In the genomic region with DNA sequence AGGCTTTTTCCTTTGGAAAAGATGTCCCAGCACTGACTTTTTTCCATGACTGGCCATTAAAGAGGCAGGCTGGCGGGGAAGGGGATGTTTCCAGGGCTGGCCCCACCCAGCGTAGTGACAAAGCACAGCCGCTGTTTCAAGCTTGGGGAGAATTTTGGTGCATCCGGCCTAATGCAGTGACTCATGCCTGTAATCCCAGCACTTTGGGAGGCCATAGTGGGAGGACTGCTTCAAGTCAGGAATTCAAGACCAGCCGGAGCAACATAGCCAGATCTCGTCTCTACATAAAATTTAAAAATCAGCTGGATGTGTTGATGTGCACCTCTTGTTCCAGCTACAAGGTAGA, we compare ENCODE assay signal across 20 cellular contexts.
DNase-seq lines count a peak whose midpoint lies in the region; ATAC-seq, FAIRE-seq and TF ChIP-seq lines count a peak whose summit lies in the region.
"Had no signal": no experiment of that assay in that cellular context is flagged by ENCODE, and none has a peak within 500 bp of the region (broad histone marks: within the 10 kb centered on the region; RNA-seq: fewer than 3 reads in every experiment).

No MANE protein-coding gene starts in this region.

- H3K4me1 ChIP-seq in esophagus muscularis mucosa (no peaks in the 10 kb centered on the region), HepG2 (ENCODE audit: insufficient read depth, low read length) (peaks cover 78% of the 10 kb centered on the region)
- H3K4me1 ChIP-seq: prostate gland, upper lobe of left lung had no signal

- H3K79me2 ChIP-seq in HepG2 (ENCODE audit: insufficient read depth, low read length): no peaks in the 10 kb centered on the region

- no peak overlapping the region for H3K9ac ChIP-seq in HepG2 (ENCODE audit: insufficient read depth, low read depth, low read length)

- H2AFZ ChIP-seq in HepG2 (ENCODE audit: low read length): no peak overlapping the region

- H4K20me1 ChIP-seq in HepG2 (ENCODE audit: insufficient read depth, low read length): no peaks in the 10 kb centered on the region

- TF ChIP-seq CTCF in HFFc6 (IDR thresholded peaks at IDR 0.05) (no peak), esophagus muscularis mucosa (IDR thresholded peaks at IDR 0.05) (no peak), HepG2 (CRISPR knock-in tag; IDR thresholded peaks at IDR 0.05) (no peak), type B pancreatic cell (conservative IDR thresholded peaks at IDR 0.05) (no peak), WERI-Rb-1 (IDR thresholded peaks at IDR 0.05; ENCODE audit: low read depth, low read length) (no peak)
- TF ChIP-seq CTCF in CD4-positive, alpha-beta T cell (IDR thresholded peaks at IDR 0.05): no peak

- CTCF ChIA-PET in HepG2 (lab: Yijun Ruan, JAX; ENCODE audit: low intra/inter-chr PET ratio, low total read pairs): no interaction called here
- CTCF ChIA-PET in CD4-positive, alpha-beta T cell (lab: Charles Lee): no interaction called here

- H3K36me3 ChIP-seq in esophagus muscularis mucosa: no peaks in the 10 kb centered on the region
- no peaks in the 10 kb centered on the region for H3K36me3 ChIP-seq in HepG2 (replicated peaks in 1 of 2; ENCODE audit: control insufficient read depth in 1 of 2, insufficient read depth in 2 of 2, low read length in 2 of 2)
- no peaks in the 10 kb centered on the region for H3K36me3 ChIP-seq in WERI-Rb-1
- H3K36me3 ChIP-seq: prostate gland, upper lobe of left lung had no signal

- in situ Hi-C loops in HepG2 (cut with HindIII; ENCODE audit: extremely low pct_ligation_motif_present, low pct_unique_long_range_greater_than_20kb): no loop called here

- DNase-seq in HFFc6 (peak; percentile 1), esophagus muscularis mucosa (ENCODE audit: extremely low spot score) (no peak), HepG2 (ENCODE audit: low spot score) (no peak), type B pancreatic cell (ENCODE audit: extremely low spot score, unreplicated experiment) (peak; percentile 15), WERI-Rb-1 (no peak), HUDEP-2 (lab: John Stamatoyannopoulos, UW; ENCODE audit: unreplicated experiment in 76 of 76) (no peak)
- no peak for DNase-seq in activated naive CD4-positive, alpha-beta T cell treated with Interleukin-2 at 50 U/mL for 16 hours
- no peak for DNase-seq in CD4-positive, alpha-beta T cell
- DNase-seq: activated gamma-delta T cell treated with Interleukin-2 at 50 U/mL for 16 hours; CD4-positive, alpha-beta memory T cell; effector CD4-positive, alpha-beta T cell; glutamatergic neuron; naive B cell; NCI-H1092 treated with DMSO at 0.1 percent for 48 hours; NCI-H226; upper lobe of left lung had no signal

- H3K4me3 Mint-ChIP-seq in HFFc6: no peak overlapping the region
- H3K4me3 Mint-ChIP-seq in type B pancreatic cell: no peak overlapping the region
- H3K4me3 Mint-ChIP-seq in CD4-positive, alpha-beta T cell: no peak overlapping the region
- H3K4me3 Mint-ChIP-seq: CD4-positive, alpha-beta memory T cell; IgD-negative memory B cell; naive B cell had no signal

- no peak for TF ChIP-seq RAD21 in HepG2 (CRISPR knock-in tag; IDR thresholded peaks at IDR 0.05)

- H3K9me3 ChIP-seq in esophagus muscularis mucosa (no peaks in the 10 kb centered on the region), HepG2 (ENCODE audit: low read length) (peaks cover 23% of the 10 kb centered on the region), WERI-Rb-1 (ENCODE audit: severe bottlenecking) (peaks cover 14% of the 10 kb centered on the region)
- no peaks in the 10 kb centered on the region for H3K9me3 ChIP-seq in CD4-positive, alpha-beta T cell (ENCODE audit: control insufficient read depth, low read length)
- H3K9me3 ChIP-seq: prostate gland, upper lobe of left lung had no signal

- ATAC-seq in HepG2: no peak
- ATAC-seq in CD4-positive, alpha-beta T cell (ENCODE audit: poor library complexity): no peak

- H3K27ac Mint-ChIP-seq in HFFc6 (no peak overlapping the region), type B pancreatic cell (no peak overlapping the region)
- no peak overlapping the region for H3K27ac Mint-ChIP-seq in CD4-positive, alpha-beta T cell
- H3K27ac Mint-ChIP-seq: CD4-positive, alpha-beta memory T cell; IgD-negative memory B cell had no signal

- H3K27me3 Mint-ChIP-seq in HFFc6 (ENCODE audit: insufficient read depth) (peaks cover 2% of the 10 kb centered on the region; the same call in 1 of the 2 replicates), type B pancreatic cell (no peaks in the 10 kb centered on the region)
- H3K27me3 Mint-ChIP-seq in CD4-positive, alpha-beta T cell: peaks cover 15% of the 10 kb centered on the region

- H3K36me3 Mint-ChIP-seq in HFFc6 (ENCODE audit: low read depth): peaks cover 17% of the 10 kb centered on the region
- H3K36me3 Mint-ChIP-seq in type B pancreatic cell: no peaks in the 10 kb centered on the region
- H3K36me3 Mint-ChIP-seq in CD4-positive, alpha-beta T cell (ENCODE audit: low read depth): no peaks in the 10 kb centered on the region
- H3K36me3 Mint-ChIP-seq: CD4-positive, alpha-beta memory T cell had no signal

- FAIRE-seq in HepG2 (lab: Jason Lieb, UNC): no peak
- FAIRE-seq: GM19239 had no signal

- H3K27me3 ChIP-seq in esophagus muscularis mucosa (no peaks in the 10 kb centered on the region), HepG2 (ENCODE audit: control insufficient read depth in 1 of 2, insufficient read depth in 2 of 2, low read length in 2 of 2) (no peaks in the 10 kb centered on the region), WERI-Rb-1 (ENCODE audit: insufficient read depth, low read depth, severe bottlenecking) (no peaks in the 10 kb centered on the region)
- H3K27me3 ChIP-seq in CD4-positive, alpha-beta T cell (ENCODE audit: control insufficient read depth, insufficient read depth, low read length): no peaks in the 10 kb centered on the region
- H3K27me3 ChIP-seq: upper lobe of left lung had no signal

- TF ChIP-seq POLR2A in esophagus muscularis mucosa (IDR thresholded peaks at IDR 0.05; ENCODE audit: low read depth) (no peak), HepG2 (IDR thresholded peaks at IDR 0.05; ENCODE audit: insufficient read depth in 1 of 2, low read depth in 2 of 2, low read length in 2 of 2) (no peak)

- H3K9me3 Mint-ChIP-seq in HFFc6 (no peaks in the 10 kb centered on the region; the same call in 1 of the 2 replicates), type B pancreatic cell (peaks cover 11% of the 10 kb centered on the region)
- no peaks in the 10 kb centered on the region for H3K9me3 Mint-ChIP-seq in CD4-positive, alpha-beta T cell

- POLR2A ChIA-PET in HepG2 (lab: Yijun Ruan, JAX): interaction anchor here (1.2 to 2.1 kb wide), 5 partner anchors 8 to 195 kb away, joined by 3 to 10 read pairs (median 4); no protein-coding TSS in a partner anchor
- POLR2A ChIA-PET in CD4-positive, alpha-beta T cell (lab: Charles Lee): no interaction called here

- intact Hi-C loops in esophagus muscularis mucosa (cut with DNase I) (no loop called here), HepG2 (cut with micrococcal nuclease; ENCODE audit: unreplicated experiment) (no loop called here)
- intact Hi-C loops in CD4-positive, alpha-beta T cell (cut with DNase I, micrococcal nuclease): no loop called here

- H3K4me3 ChIP-seq in esophagus muscularis mucosa (no peak overlapping the region), HepG2 (replicated peaks in 1 of 3; ENCODE audit: insufficient read depth in 1 of 3, low read depth in 2 of 3, low read length in 3 of 3) (no peak overlapping the region), WERI-Rb-1 (ENCODE audit: low read depth, low read length) (no peak overlapping the region)
- H3K4me3 ChIP-seq: prostate gland, SK-N-MC, upper lobe of left lung had no signal

- H3K4me1 Mint-ChIP-seq in HFFc6 (ENCODE audit: low read depth) (peaks cover 5% of the 10 kb centered on the region; the same call in 1 of the 2 replicates), type B pancreatic cell (ENCODE audit: unreplicated experiment) (peaks cover 4% of the 10 kb centered on the region)
- H3K4me1 Mint-ChIP-seq in CD4-positive, alpha-beta T cell (ENCODE audit: low read depth): no peaks in the 10 kb centered on the region

- H3K27ac ChIP-seq in esophagus muscularis mucosa (replicated peaks in 1 of 4) (peak overlapping the region; percentile 48 to 70 (median 56)), HepG2 (ENCODE audit: extremely low read length, insufficient read depth, low read length) (no peak overlapping the region), WERI-Rb-1 (no peak overlapping the region)
- H3K27ac ChIP-seq in CD4-positive, alpha-beta T cell (ENCODE audit: low read depth, low read length): no peak overlapping the region
- H3K27ac ChIP-seq: prostate gland, SK-N-MC, upper lobe of left lung had no signal

- TF ChIP-seq EP300 in esophagus muscularis mucosa (IDR thresholded peaks at IDR 0.05) (no peak), HepG2 (IDR thresholded peaks at IDR 0.05; ENCODE audit: low read depth in 2 of 2, low read length in 2 of 2) (no peak), HepG2 (CRISPR knock-in tag; IDR thresholded peaks at IDR 0.05; ENCODE audit: borderline replicate concordance) (no peak)

- BruUV-seq in HepG2 (replicated peaks; lab: Mats Ljungman, UMichigan): no TSS peak

- H3K4me2 ChIP-seq in HepG2 (ENCODE audit: low read depth, low read length): no peak overlapping the region

- WGBS in esophagus muscularis mucosa: 60% methylated on average over 6 of the region's 6 CpGs
- 80% methylated on average over 6 of the region's 6 CpGs for WGBS in HepG2 (ENCODE audit: low lambda C conversion rate)

TF ChIP-seq in HepG2, 621 proteins besides CTCF, POLR2A, EP300 and RAD21 (continues in another document):
- TF ChIP-seq CHCHD3 (CRISPR knock-in tag; IDR thresholded peaks at IDR 0.05) (no peak), KDM2A (CRISPR knock-in tag; IDR thresholded peaks at IDR 0.05; ENCODE audit: borderline replicate concordance, low read depth) (0 out of 2 replicates have a peak, but pooled peaks have one; percentile 6), ZNF263 (CRISPR knock-in tag; IDR thresholded peaks at IDR 0.05) (peak; percentile 72), SOX13 (IDR thresholded peaks at IDR 0.05) (no peak), SOX13 (CRISPR knock-in tag; conservative IDR thresholded peaks at IDR 0.05 in 1 of 2, IDR thresholded peaks at IDR 0.05 in 1 of 2) (0 out of 4 replicates have a peak, but pooled peaks of 1 of the 2 experiments have one; percentile 6)
- TF ChIP-seq, protein P1, sequence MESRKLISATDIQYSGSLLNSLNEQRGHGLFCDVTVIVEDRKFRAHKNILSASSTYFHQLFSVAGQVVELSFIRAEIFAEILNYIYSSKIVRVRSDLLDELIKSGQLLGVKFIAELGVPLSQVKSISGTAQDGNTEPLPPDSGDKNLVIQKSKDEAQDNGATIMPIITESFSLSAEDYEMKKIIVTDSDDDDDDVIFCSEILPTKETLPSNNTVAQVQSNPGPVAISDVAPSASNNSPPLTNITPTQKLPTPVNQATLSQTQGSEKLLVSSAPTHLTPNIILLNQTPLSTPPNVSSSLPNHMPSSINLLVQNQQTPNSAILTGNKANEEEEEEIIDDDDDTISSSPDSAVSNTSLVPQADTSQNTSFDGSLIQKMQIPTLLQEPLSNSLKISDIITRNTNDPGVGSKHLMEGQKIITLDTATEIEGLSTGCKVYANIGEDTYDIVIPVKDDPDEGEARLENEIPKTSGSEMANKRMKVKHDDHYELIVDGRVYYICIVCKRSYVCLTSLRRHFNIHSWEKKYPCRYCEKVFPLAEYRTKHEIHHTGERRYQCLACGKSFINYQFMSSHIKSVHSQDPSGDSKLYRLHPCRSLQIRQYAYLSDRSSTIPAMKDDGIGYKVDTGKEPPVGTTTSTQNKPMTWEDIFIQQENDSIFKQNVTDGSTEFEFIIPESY (CRISPR knock-in tag; IDR thresholded peaks at IDR 0.05): peak; percentile 67; the same call in 1 of the 2 replicates

Comparison
In these comparisons a context has a peak if more than half of its experiments do, and no peak if none do; other contexts are left out.
1. DNase-seq: peak in HFFc6 (single experiment) and type B pancreatic cell (single experiment); none in esophagus muscularis mucosa (single experiment), HepG2 (single experiment), WERI-Rb-1 (single experiment), activated naive CD4-positive, alpha-beta T cell treated with Interleukin-2 at 50 U/mL for 16 hours (single experiment), HUDEP-2 (0 of 76) and CD4-positive, alpha-beta T cell (0 of 10).
2. H3K27ac ChIP-seq: peak in esophagus muscularis mucosa (4 of 4); none in HepG2 (single experiment), WERI-Rb-1 (single experiment) and CD4-positive, alpha-beta T cell (single experiment).